Comparison of ENCODE assay signal across 1 cellular context in the genomic region with DNA sequence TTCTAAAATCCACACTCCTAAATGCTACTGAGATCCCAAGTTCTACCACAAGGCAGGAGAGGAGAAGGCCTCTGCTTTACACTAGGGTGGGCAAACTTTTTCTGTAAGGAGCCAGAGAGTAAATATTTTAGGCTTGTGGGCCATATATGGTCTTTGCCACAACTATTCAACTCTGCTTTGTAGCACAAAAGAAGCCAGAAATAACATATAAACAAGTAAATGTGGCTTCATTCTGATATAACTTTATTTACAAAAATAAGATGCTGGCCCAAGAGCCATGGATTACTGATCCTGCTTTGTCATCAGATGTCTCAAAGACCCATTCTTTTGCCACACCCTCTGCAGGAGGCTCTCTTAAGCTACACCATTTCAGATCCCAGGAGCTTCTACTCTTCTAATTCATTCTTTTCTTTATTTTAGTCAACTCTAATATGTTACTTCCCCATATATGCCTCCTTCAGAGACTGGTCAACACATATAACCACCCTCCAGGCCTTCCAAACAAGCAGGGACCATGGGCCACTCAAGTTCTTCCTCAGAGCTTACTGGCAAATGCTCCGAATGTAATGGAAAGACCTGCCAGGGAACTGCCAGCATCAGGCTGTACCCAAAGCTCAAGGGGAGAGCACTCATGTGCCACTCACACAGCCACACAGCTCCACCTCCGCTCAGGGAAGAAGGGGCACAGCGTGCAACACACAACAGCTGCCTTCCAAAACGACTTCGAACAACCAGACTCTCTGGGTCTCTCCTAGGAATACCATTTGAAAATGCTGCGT.
TF ChIP-seq lines count a peak whose summit lies in the region.

No MANE protein-coding gene starts in this region.

TF ChIP-seq in SK-N-SH, 30 proteins besides CTCF, POLR2A, EP300 and RAD21 (continued from another document):
- TF ChIP-seq, protein P1, sequence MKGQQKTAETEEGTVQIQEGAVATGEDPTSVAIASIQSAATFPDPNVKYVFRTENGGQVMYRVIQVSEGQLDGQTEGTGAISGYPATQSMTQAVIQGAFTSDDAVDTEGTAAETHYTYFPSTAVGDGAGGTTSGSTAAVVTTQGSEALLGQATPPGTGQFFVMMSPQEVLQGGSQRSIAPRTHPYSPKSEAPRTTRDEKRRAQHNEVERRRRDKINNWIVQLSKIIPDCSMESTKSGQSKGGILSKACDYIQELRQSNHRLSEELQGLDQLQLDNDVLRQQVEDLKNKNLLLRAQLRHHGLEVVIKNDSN (IDR thresholded peaks at IDR 0.05; ENCODE audit: borderline replicate concordance, low read depth) = no peak
- TF ChIP-seq SIN3A (IDR thresholded peaks at IDR 0.05; ENCODE audit: borderline replicate concordance, low read depth, low read length) (no peak), NRF1 (IDR thresholded peaks at IDR 0.05; ENCODE audit: low read depth, low read length) (no peak), NFIC (IDR thresholded peaks at IDR 0.05; ENCODE audit: borderline replicate concordance) (no peak), EZH2phosphoT487 (IDR thresholded peaks at IDR 0.05; ENCODE audit: borderline replicate concordance, low read depth) (no peak), GABPA (IDR thresholded peaks at IDR 0.05; ENCODE audit: low read depth) (no peak), YY1 (IDR thresholded peaks at IDR 0.05; ENCODE audit: low read depth) (no peak), SMC3 (IDR thresholded peaks at IDR 0.05; ENCODE audit: low read depth, low read length) (no peak), MEF2A (IDR thresholded peaks at IDR 0.05; ENCODE audit: borderline replicate concordance, low read depth) (no peak), TEAD4 (IDR thresholded peaks at IDR 0.05; ENCODE audit: borderline replicate concordance, insufficient read depth) (no peak), FOXJ3 (CRISPR knock-in tag; IDR thresholded peaks at IDR 0.05) (no peak)
- TF ChIP-seq, protein P2, sequence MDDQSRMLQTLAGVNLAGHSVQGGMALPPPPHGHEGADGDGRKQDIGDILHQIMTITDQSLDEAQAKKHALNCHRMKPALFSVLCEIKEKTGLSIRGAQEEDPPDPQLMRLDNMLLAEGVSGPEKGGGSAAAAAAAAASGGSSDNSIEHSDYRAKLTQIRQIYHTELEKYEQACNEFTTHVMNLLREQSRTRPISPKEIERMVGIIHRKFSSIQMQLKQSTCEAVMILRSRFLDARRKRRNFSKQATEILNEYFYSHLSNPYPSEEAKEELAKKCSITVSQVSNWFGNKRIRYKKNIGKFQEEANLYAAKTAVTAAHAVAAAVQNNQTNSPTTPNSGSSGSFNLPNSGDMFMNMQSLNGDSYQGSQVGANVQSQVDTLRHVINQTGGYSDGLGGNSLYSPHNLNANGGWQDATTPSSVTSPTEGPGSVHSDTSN (IDR thresholded peaks at IDR 0.05) = no peak
- TF ChIP-seq, protein P3, sequence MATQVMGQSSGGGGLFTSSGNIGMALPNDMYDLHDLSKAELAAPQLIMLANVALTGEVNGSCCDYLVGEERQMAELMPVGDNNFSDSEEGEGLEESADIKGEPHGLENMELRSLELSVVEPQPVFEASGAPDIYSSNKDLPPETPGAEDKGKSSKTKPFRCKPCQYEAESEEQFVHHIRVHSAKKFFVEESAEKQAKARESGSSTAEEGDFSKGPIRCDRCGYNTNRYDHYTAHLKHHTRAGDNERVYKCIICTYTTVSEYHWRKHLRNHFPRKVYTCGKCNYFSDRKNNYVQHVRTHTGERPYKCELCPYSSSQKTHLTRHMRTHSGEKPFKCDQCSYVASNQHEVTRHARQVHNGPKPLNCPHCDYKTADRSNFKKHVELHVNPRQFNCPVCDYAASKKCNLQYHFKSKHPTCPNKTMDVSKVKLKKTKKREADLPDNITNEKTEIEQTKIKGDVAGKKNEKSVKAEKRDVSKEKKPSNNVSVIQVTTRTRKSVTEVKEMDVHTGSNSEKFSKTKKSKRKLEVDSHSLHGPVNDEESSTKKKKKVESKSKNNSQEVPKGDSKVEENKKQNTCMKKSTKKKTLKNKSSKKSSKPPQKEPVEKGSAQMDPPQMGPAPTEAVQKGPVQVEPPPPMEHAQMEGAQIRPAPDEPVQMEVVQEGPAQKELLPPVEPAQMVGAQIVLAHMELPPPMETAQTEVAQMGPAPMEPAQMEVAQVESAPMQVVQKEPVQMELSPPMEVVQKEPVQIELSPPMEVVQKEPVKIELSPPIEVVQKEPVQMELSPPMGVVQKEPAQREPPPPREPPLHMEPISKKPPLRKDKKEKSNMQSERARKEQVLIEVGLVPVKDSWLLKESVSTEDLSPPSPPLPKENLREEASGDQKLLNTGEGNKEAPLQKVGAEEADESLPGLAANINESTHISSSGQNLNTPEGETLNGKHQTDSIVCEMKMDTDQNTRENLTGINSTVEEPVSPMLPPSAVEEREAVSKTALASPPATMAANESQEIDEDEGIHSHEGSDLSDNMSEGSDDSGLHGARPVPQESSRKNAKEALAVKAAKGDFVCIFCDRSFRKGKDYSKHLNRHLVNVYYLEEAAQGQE (IDR thresholded peaks at IDR 0.05; ENCODE audit: low read depth, low read length) = no peak
- TF ChIP-seq, protein P4, sequence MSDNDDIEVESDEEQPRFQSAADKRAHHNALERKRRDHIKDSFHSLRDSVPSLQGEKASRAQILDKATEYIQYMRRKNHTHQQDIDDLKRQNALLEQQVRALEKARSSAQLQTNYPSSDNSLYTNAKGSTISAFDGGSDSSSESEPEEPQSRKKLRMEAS (IDR thresholded peaks at IDR 0.05; ENCODE audit: low read depth) = no peak
- TF ChIP-seq, protein P5, sequence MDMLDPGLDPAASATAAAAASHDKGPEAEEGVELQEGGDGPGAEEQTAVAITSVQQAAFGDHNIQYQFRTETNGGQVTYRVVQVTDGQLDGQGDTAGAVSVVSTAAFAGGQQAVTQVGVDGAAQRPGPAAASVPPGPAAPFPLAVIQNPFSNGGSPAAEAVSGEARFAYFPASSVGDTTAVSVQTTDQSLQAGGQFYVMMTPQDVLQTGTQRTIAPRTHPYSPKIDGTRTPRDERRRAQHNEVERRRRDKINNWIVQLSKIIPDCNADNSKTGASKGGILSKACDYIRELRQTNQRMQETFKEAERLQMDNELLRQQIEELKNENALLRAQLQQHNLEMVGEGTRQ (IDR thresholded peaks at IDR 0.05; ENCODE audit: borderline replicate concordance, low read depth, low read length) = no peak
